In genomic region chr16:57185446-57185944, GRCh38 we compare ENCODE assay signal across 8 cellular contexts. TPM values are rescaled to one million over a fixed set of nuclear protein-coding genes. Genes with fewer than 3 reads are reported as not detected.
DNase-seq lines count a peak whose midpoint lies in the region; ATAC-seq and TF ChIP-seq lines count a peak whose summit lies in the region.

No MANE protein-coding gene starts in this region.

- peaks cover 19% of the 10 kb centered on the region for H3K36me3 Mint-ChIP-seq in effector memory CD8-positive, alpha-beta T cell (ENCODE audit: insufficient read depth)

- H3K9me3 Mint-ChIP-seq in effector memory CD8-positive, alpha-beta T cell, result no peaks in the 10 kb centered on the region

- no peak overlapping the region for H2AK5ac ChIP-seq in mesendoderm (ENCODE audit: low read length)

- no CpG with 5 or more reads among the region's 37 CpGs for WGBS in mesendoderm (ENCODE audit: extremely low coverage, insufficient coverage, low lambda C conversion rate)
- 0 to 1% methylated on average over 25 to 35 of the region's 37 CpGs for WGBS in thyroid gland, 2 donors

- peaks cover 18% of the 10 kb centered on the region for H3K79me1 ChIP-seq in mesendoderm (ENCODE audit: low read length)

- H4K8ac ChIP-seq in mesendoderm (ENCODE audit: low read depth, low read length), result no peak overlapping the region

- no peak overlapping the region for H4K5ac ChIP-seq in mesendoderm (ENCODE audit: low read length)

- no peaks in the 10 kb centered on the region for H4K20me1 ChIP-seq in SU-DHL-6 (ENCODE audit: low read depth, low read length)

- DNase-seq in COR-L47 (lab: John Stamatoyannopoulos, UW), result peak; percentile 34
- peak in 1 of 3 experiments; percentile 34 for DNase-seq in effector memory CD8-positive, alpha-beta T cell
- DNase-seq in mesendoderm, result no peak
- DNase-seq in thyroid gland, result peak; percentile 67 to 70
- no peak for DNase-seq in KBM-7

- no peaks in the 10 kb centered on the region for H3K9me2 ChIP-seq in SU-DHL-6 (replicated peaks; ENCODE audit: insufficient read depth, low read length)

- H3K79me2 ChIP-seq in SU-DHL-6 (ENCODE audit: insufficient read depth, low read length) (peaks cover 89% of the 10 kb centered on the region), mesendoderm (ENCODE audit: control insufficient read depth, insufficient read depth, low read length) (peaks cover 41% of the 10 kb centered on the region)

- peak overlapping the region; percentile 99 for H3K27ac Mint-ChIP-seq in effector memory CD8-positive, alpha-beta T cell

- peak overlapping the region; percentile 96 to 99 for H3K4me3 Mint-ChIP-seq in effector memory CD8-positive, alpha-beta T cell

- H3F3A ChIP-seq in SU-DHL-6 (ENCODE audit: insufficient read depth), result no peaks in the 10 kb centered on the region

- H3K4me3 ChIP-seq in SU-DHL-6 (ENCODE audit: insufficient read depth, low read length, poor library complexity, severe bottlenecking) (peak overlapping the region; percentile 73), mesendoderm (ENCODE audit: low read length) (peak overlapping the region; percentile 98), thyroid gland (replicated peaks in 1 of 3) (peak overlapping the region; percentile 73 to 98 (median 90))

- peak overlapping the region; percentile 93 for H3K4ac ChIP-seq in mesendoderm (ENCODE audit: low read depth, low read length)

- no peak overlapping the region for H2BK120ac ChIP-seq in mesendoderm (ENCODE audit: low read depth, low read length)

- H3K9ac ChIP-seq in SU-DHL-6 (ENCODE audit: low read length) (peak overlapping the region; percentile 90), mesendoderm (ENCODE audit: low read length) (peak overlapping the region; percentile 96)

- H2BK15ac ChIP-seq in mesendoderm (replicated peaks; ENCODE audit: low read depth), result no peak overlapping the region

- H2BK5ac ChIP-seq in mesendoderm (ENCODE audit: low read length), result no peak overlapping the region

- H3K56ac ChIP-seq in mesendoderm (ENCODE audit: low read length), result peak overlapping the region; percentile 99

- H3K9me3 ChIP-seq in SU-DHL-6 (ENCODE audit: insufficient read depth, low read length) (no peaks in the 10 kb centered on the region), thyroid gland (no peaks in the 10 kb centered on the region)

- in situ Hi-C loops in KBM-7 (cut with MboI; ENCODE audit: low pct_unique_long_range_greater_than_20kb, low sequenced_read_pairs), result no loop called here

- peak overlapping the region; percentile 63 for H3K27ac ChIP-seq in SU-DHL-6 (ENCODE audit: low read depth, low read length)
- peak overlapping the region; percentile 27 for H3K27ac ChIP-seq in mesendoderm (ENCODE audit: low read depth, low read length)
- peak overlapping the region; percentile 85 to 91 (median 88) for H3K27ac ChIP-seq in thyroid gland

- peaks cover 5% of the 10 kb centered on the region for H3K4me1 ChIP-seq in mesendoderm (ENCODE audit: control insufficient read depth, low read depth, low read length)
- peaks cover 15 to 22% of the 10 kb centered on the region in 2 donors for H3K4me1 ChIP-seq in thyroid gland

- TF ChIP-seq POLR2A in thyroid gland (IDR thresholded peaks at IDR 0.05), result no peak

- peaks cover 30 to 54% of the 10 kb centered on the region in 2 donors for H3K4me1 Mint-ChIP-seq in effector memory CD8-positive, alpha-beta T cell (ENCODE audit: low read depth in 2 of 2)

- no peak for TF ChIP-seq CTCF in SU-DHL-6 (IDR thresholded peaks at IDR 0.05; ENCODE audit: insufficient read depth, low read length, poor library complexity, severe bottlenecking)
- TF ChIP-seq CTCF in thyroid gland (IDR thresholded peaks at IDR 0.05), result no peak

- H3K23ac ChIP-seq in mesendoderm (ENCODE audit: low read length), result no peak overlapping the region

- peak; percentile 36 for ATAC-seq in GM18873 (IDR thresholded peaks at IDR 0.05; ENCODE audit: low FRiP score, unreplicated experiment)
- ATAC-seq in HG03095 (IDR thresholded peaks at IDR 0.05; ENCODE audit: unreplicated experiment), result peak; percentile 35
- peak; percentile 23 for ATAC-seq in effector memory CD8-positive, alpha-beta T cell (replicated peaks)

- H3K4me2 ChIP-seq in SU-DHL-6 (ENCODE audit: low read depth, low read length, poor library complexity, severe bottlenecking) (peak overlapping the region; percentile 86), mesendoderm (ENCODE audit: low read length) (peak overlapping the region; percentile 99)

- H3K18ac ChIP-seq in mesendoderm (ENCODE audit: low read length), result peak overlapping the region; percentile 78

- no peaks in the 10 kb centered on the region for H3K27me3 Mint-ChIP-seq in effector memory CD8-positive, alpha-beta T cell

- no peaks in the 10 kb centered on the region for H3K36me3 ChIP-seq in SU-DHL-6 (ENCODE audit: low read length)
- no peaks in the 10 kb centered on the region for H3K36me3 ChIP-seq in mesendoderm (ENCODE audit: control insufficient read depth, insufficient read depth, low read length)
- no peaks in the 10 kb centered on the region for H3K36me3 ChIP-seq in thyroid gland

- no peaks in the 10 kb centered on the region for H3K27me3 ChIP-seq in SU-DHL-6 (ENCODE audit: low read length)
- no peaks in the 10 kb centered on the region for H3K27me3 ChIP-seq in mesendoderm (ENCODE audit: insufficient read depth, low read length, poor library complexity)
- H3K27me3 ChIP-seq in thyroid gland, result no peaks in the 10 kb centered on the region

- intact Hi-C loops in thyroid gland (cut with DNase I), result loop anchor here (10.0 kb wide), 1 partner anchor 59 kb away; the partner anchor contains the start of gene ARL2BP

- peak overlapping the region; percentile 64 for H2AFZ ChIP-seq in SU-DHL-6 (ENCODE audit: low read depth, low read length, severe bottlenecking)

RNA-seq across cellular contexts. Expression of gene PSME3IP1, which starts 0.3 kb away (rescaled TPM):
- 75.7 TPM for polyA plus RNA-seq in mesendoderm (2013, experiment 1 of 2)
- 77.7 TPM for polyA plus RNA-seq in mesendoderm (2013, experiment 2 of 2)
- 10 to 100 TPM; 64.7 to 96.3 (median 78.9) TPM for total RNA-seq in thyroid gland

RNA-seq across cellular contexts. Expression of gene RSPRY1, which starts 0.6 kb away (rescaled TPM):
- 33.0 TPM for polyA plus RNA-seq in mesendoderm (2013, experiment 1 of 2)
- 32.1 TPM for polyA plus RNA-seq in mesendoderm (2013, experiment 2 of 2)
- 10 to 100 TPM; 42.6 to 59.2 (median 53.9) TPM for total RNA-seq in thyroid gland

RNA-seq across cellular contexts. Expression of gene ARL2BP, which starts 59.6 kb away (rescaled TPM):
- 16.7 TPM for polyA plus RNA-seq in mesendoderm (2013, experiment 1 of 2)
- polyA plus RNA-seq in mesendoderm (2013, experiment 2 of 2), result 16.9 TPM
- total RNA-seq in thyroid gland, result 10 to 100 TPM; 51.2 to 68.9 (median 60.0) TPM

Comparison
In these comparisons a context has a peak if more than half of its experiments do, and no peak if none do; other contexts are left out.
1. DNase-seq: peak in COR-L47 (single experiment) and thyroid gland (2 of 2); none in mesendoderm (single experiment) and KBM-7 (single experiment).
2. H3K27ac ChIP-seq: peak in every context shown above with its lines; median percentile 88 in thyroid gland; 63 in SU-DHL-6; 27 in mesendoderm.
3. Peak in every context shown above with its lines, with median percentiles within 50 percentile points of each other: ATAC-seq and H3K4me3 ChIP-seq.